In genomic region chr16:66662445-66663194, GRCh38 we compare ENCODE assay signal across 8 cellular contexts. TPM values are rescaled to one million over a fixed set of nuclear protein-coding genes. Genes with fewer than 3 reads are reported as not detected.
A peak's percentile ranks its signal among the peaks of the same experiment; 100 is the strongest.
DNase-seq lines count a peak whose midpoint lies in the region; ATAC-seq and TF ChIP-seq lines count a peak whose summit lies in the region.

No MANE protein-coding gene starts in this region.

- H3K36me3 ChIP-seq in IMR-90 (ENCODE audit: control insufficient read depth, insufficient read depth, low read length): no peaks in the 10 kb centered on the region
- no peaks in the 10 kb centered on the region for H3K36me3 ChIP-seq in aorta (ENCODE audit: control insufficient read depth in 1 of 2, insufficient read depth in 2 of 2, low read length in 1 of 2)

- no peaks in the 10 kb centered on the region for H3K27me3 Mint-ChIP-seq in brain

- 0 out of 2 replicates have a peak, but pooled peaks cover 4% of the 10 kb centered on the region for H4K20me1 ChIP-seq in IMR-90 (ENCODE audit: insufficient read depth, low read length)

- no peaks in the 10 kb centered on the region for H3K9me3 Mint-ChIP-seq in brain

- DNase-seq in AG20443 (ENCODE audit: low spot score) (peak; percentile 56), IMR-90 (peak; percentile 44), left lobe of liver (ENCODE audit: low spot score) (no peak), aorta (no peak), GOT3 (lab: John Stamatoyannopoulos, UW) (no peak), NCI-H128 (lab: John Stamatoyannopoulos, UW; ENCODE audit: unreplicated experiment) (no peak)

- H3K4me1 Mint-ChIP-seq in brain: peaks cover 43% of the 10 kb centered on the region

- H3K4me1 ChIP-seq in IMR-90 (ENCODE audit: control insufficient read depth, insufficient read depth, low read length) (peaks cover 8% of the 10 kb centered on the region), aorta (ENCODE audit: control insufficient read depth in 1 of 2, insufficient read depth in 2 of 2, low read length in 2 of 2) (no peaks in the 10 kb centered on the region)

- no peaks in the 10 kb centered on the region for H3K9me1 ChIP-seq in IMR-90 (ENCODE audit: insufficient read depth, low read length)

- peaks cover 7 to 17% of the 10 kb centered on the region in 2 experiments for H3K79me1 ChIP-seq in IMR-90 (ENCODE audit: low read depth in 1 of 2, low read length in 2 of 2)

- no TSS peak for BruUV-seq in IMR-90 (replicated peaks; lab: Mats Ljungman, UMichigan)

- in situ Hi-C loops in IMR-90 (cut with MboI; ENCODE audit: low sequenced_read_pairs): no loop called here

- WGBS in IMR-90 (ENCODE audit: extremely low coverage in 2 of 2, insufficient read length in 1 of 2), 2 experiments: 100% methylated on average over 1 of the region's 7 CpGs; no CpG with 5 or more reads in 1 of the 2 experiments
- WGBS in aorta, 2 donors: 63 to 69% methylated on average over 7 of the region's 7 CpGs

- peak overlapping the region; percentile 11 for H2AK9ac ChIP-seq in IMR-90 (replicated peaks; ENCODE audit: low read depth, low read length, poor library complexity)

- 0 out of 2 replicates have a peak overlapping the region, but pooled peaks have one; percentile 10 for H3K9ac ChIP-seq in IMR-90 (ENCODE audit: low read depth, low read length)

- no peak overlapping the region for H3K4ac ChIP-seq in IMR-90 (ENCODE audit: low read depth, low read length)

- H2BK5ac ChIP-seq in IMR-90 (ENCODE audit: low read depth, low read length, poor library complexity, severe bottlenecking): peak overlapping the region; percentile 17

- H3K27ac ChIP-seq in IMR-90 (ENCODE audit: insufficient read depth, low read length) (0 out of 2 replicates have a peak overlapping the region, but pooled peaks have one; percentile 1), aorta (ENCODE audit: low read depth in 1 of 2, low read length in 2 of 2) (peak overlapping the region; percentile 51 to 68)

- no peak overlapping the region for H3K18ac ChIP-seq in IMR-90 (ENCODE audit: low read depth, low read length)

- no peak overlapping the region for H3K56ac ChIP-seq in IMR-90 (ENCODE audit: extremely low read depth, insufficient read depth, low read length)

- H2AFZ ChIP-seq in IMR-90 (replicated peaks; ENCODE audit: low read length, poor library complexity): no peak overlapping the region

- H3K14ac ChIP-seq in IMR-90 (replicated peaks; ENCODE audit: low read depth, low read length): peak overlapping the region; percentile 26; the same call in 1 of the 2 replicates

- H2BK120ac ChIP-seq in IMR-90 (ENCODE audit: low read depth, low read length): no peak overlapping the region

- H4K5ac ChIP-seq in IMR-90 (ENCODE audit: low read depth, low read length): no peak overlapping the region; the same call in 1 of the 2 replicates

- H2BK15ac ChIP-seq in IMR-90 (ENCODE audit: low read depth, low read length): no peak overlapping the region

- no peaks in the 10 kb centered on the region for H3K36me3 Mint-ChIP-seq in brain

- H3K4me2 ChIP-seq in IMR-90 (ENCODE audit: low read depth, low read length): no peak overlapping the region

- no peak overlapping the region for H3K23ac ChIP-seq in IMR-90 (ENCODE audit: low read depth, low read length)

- no peak overlapping the region for H2BK20ac ChIP-seq in IMR-90 (ENCODE audit: low read depth, low read length)

- CTCF ChIA-PET in IMR-90 (lab: Yijun Ruan, JAX): interaction anchor here (0.7 to 2.7 kb wide), 10 partner anchors 8 to 92 kb away, joined by 3 to 17 read pairs (median 4); no protein-coding TSS in a partner anchor

- H3K27ac Mint-ChIP-seq in brain: peak overlapping the region in 3 of 5 experiments; percentile 49 to 88 (median 66)

- peak; percentile 54 for TF ChIP-seq RAD21 in IMR-90 (IDR thresholded peaks at IDR 0.05; ENCODE audit: low read length)

- H3K27me3 ChIP-seq in IMR-90 (ENCODE audit: control insufficient read depth, insufficient read depth, low read length) (no peaks in the 10 kb centered on the region), aorta (ENCODE audit: control insufficient read depth in 1 of 2, insufficient read depth in 2 of 2, low read length in 1 of 2) (no peaks in the 10 kb centered on the region)

- no peak overlapping the region for H3K4me3 Mint-ChIP-seq in brain

- no peak overlapping the region for H2AK5ac ChIP-seq in IMR-90 (ENCODE audit: low read depth, low read length)

- 0 out of 2 replicates have a peak overlapping the region, but pooled peaks have one; percentile 50 for H4K91ac ChIP-seq in IMR-90 (ENCODE audit: insufficient read depth, low read depth, low read length)

- H3K9me3 ChIP-seq in IMR-90 (ENCODE audit: control insufficient read depth, insufficient read depth, low read length) (no peaks in the 10 kb centered on the region), aorta (ENCODE audit: control insufficient read depth, low read length) (no peaks in the 10 kb centered on the region)

- ATAC-seq in IMR-90 (ENCODE audit: low read depth): peak; percentile 76
- peak; percentile 83 for ATAC-seq in left lobe of liver
- ATAC-seq in aorta (ENCODE audit: low FRiP score): peak; percentile 70
- no peak for ATAC-seq in GM18505 (IDR thresholded peaks at IDR 0.05; ENCODE audit: unreplicated experiment)

- TF ChIP-seq POLR2A in IMR-90 (IDR thresholded peaks at IDR 0.05; ENCODE audit: low read depth, low read length) (no peak), GM18505 (IDR thresholded peaks at IDR 0.05; ENCODE audit: borderline replicate concordance, extremely low read depth, insufficient read depth, insufficient read length) (no peak)

- dilution Hi-C loops in IMR-90 (cut with HindIII; ENCODE audit: low sequenced_read_pairs, unreplicated experiment): no loop called here

- POLR2A ChIA-PET in IMR-90 (lab: Charles Lee; ENCODE audit: unreplicated experiment): no interaction called here

- peak overlapping the region in 1 of 2 experiments; percentile 33; a peak in 1 of 4 replicates for H4K8ac ChIP-seq in IMR-90 (ENCODE audit: low read depth in 2 of 2, low read length in 2 of 2)

- TF ChIP-seq CTCF in IMR-90 (conservative IDR thresholded peaks at IDR 0.05; ENCODE audit: low read depth, low read length) (peak; percentile 51), brain (conservative IDR thresholded peaks at IDR 0.05) (peak in 1 of 2 experiments; percentile 51)

- intact Hi-C loops in IMR-90 (cut with micrococcal nuclease): loop anchor here (1.0 to 5.0 kb wide), 3 partner anchors 54 to 210 kb away; no protein-coding TSS in a partner anchor
- intact Hi-C loops in aorta (cut with DNase I): loop anchor here in 1 of 2 donors (5.0 kb wide), 2 partner anchors 55 to 90 kb away; partner anchors contain the start of gene DYNC1LI2

- H3K4me3 ChIP-seq in IMR-90 (ENCODE audit: insufficient read depth, low read depth, low read length): no peak overlapping the region
- H3K4me3 ChIP-seq in aorta (ENCODE audit: low read length in 2 of 2): no peak overlapping the region

TF ChIP-seq in IMR-90, 13 proteins besides CTCF, POLR2A, EP300 and RAD21:
- TF ChIP-seq CHD1 (IDR thresholded peaks at IDR 0.05; ENCODE audit: low read depth, low read length): no peak
- TF ChIP-seq USF2 (IDR thresholded peaks at IDR 0.05; ENCODE audit: low read depth, low read length): no peak
- TF ChIP-seq SMC3 (IDR thresholded peaks at IDR 0.05; ENCODE audit: low read depth, low read length): peak; percentile 40
- no peak for TF ChIP-seq RFX5 (IDR thresholded peaks at IDR 0.05; ENCODE audit: low read depth, low read length)
- no peak for TF ChIP-seq BHLHE40 (IDR thresholded peaks at IDR 0.05; ENCODE audit: low read depth, low read length)
- no peak for TF ChIP-seq FOS (IDR thresholded peaks at IDR 0.05; ENCODE audit: low read depth, low read length)
- TF ChIP-seq ELK1 (IDR thresholded peaks at IDR 0.05; ENCODE audit: borderline replicate concordance, low read depth, low read length): no peak
- no peak for TF ChIP-seq MAFK (IDR thresholded peaks at IDR 0.05; ENCODE audit: low read depth, low read length)

RNA-seq across cellular contexts. Expression of gene CMTM4, which starts 33.9 kb away (rescaled TPM):
- 14.5 and 15.8 TPM in 2 replicates for total RNA-seq in IMR-90 (2012; rRNA removed)
- 8.3 and 9.0 TPM in 2 replicates for polyA plus RNA-seq in IMR-90 (2012; rRNA removed)
- polyA plus RNA-seq in IMR-90 (2012; cell fraction: cytosol; rRNA removed): 6.4 and 6.6 TPM in 2 replicates
- 9.1 and 16.7 TPM in 2 replicates for polyA plus RNA-seq in IMR-90 (2012; cell fraction: nucleus; rRNA removed; ENCODE audit: low replicate concordance)
- polyA plus RNA-seq in brain (ENCODE audit: insufficient read depth, low read depth, low replicate concordance): 34.3 TPM
- 8.0 TPM for total RNA-seq in left lobe of liver
- total RNA-seq in aorta: 10 to 100 TPM; 16.5 to 24.9 TPM
- polyA plus RNA-seq in aorta: 10 to 100 TPM in 1 of 2 donors, 1 to 10 TPM in 1; 8.9 to 10.4 TPM

RNA-seq across cellular contexts. Expression of gene CMTM3, which starts 58.1 kb away (rescaled TPM):
- total RNA-seq in IMR-90 (2012; rRNA removed): 4.5 and 4.7 TPM in 2 replicates
- polyA plus RNA-seq in IMR-90 (2012; rRNA removed): 34.6 and 35.5 TPM in 2 replicates
- polyA plus RNA-seq in IMR-90 (2012; cell fraction: cytosol; rRNA removed): 14.5 and 50.4 TPM in 2 replicates
- polyA plus RNA-seq in IMR-90 (2012; cell fraction: nucleus; rRNA removed; ENCODE audit: low replicate concordance): 32.0 and 33.9 TPM in 2 replicates
- 32.5 TPM for polyA plus RNA-seq in brain (ENCODE audit: insufficient read depth, low read depth, low replicate concordance)
- 2.0 TPM for total RNA-seq in left lobe of liver
- 10 to 100 TPM; 24.9 to 49.1 TPM for total RNA-seq in aorta
- 10 to 100 TPM; 29.5 to 29.9 TPM for polyA plus RNA-seq in aorta

Comparison
In these comparisons a context has a peak if more than half of its experiments do, and no peak if none do; other contexts are left out.
1. DNase-seq: peak in AG20443 (single experiment) and IMR-90 (single experiment); none in left lobe of liver (single experiment), aorta (0 of 2), GOT3 (single experiment) and NCI-H128 (single experiment).